In genomic region chr3:43759297-43759782, GRCh38 we compare ENCODE assay signal across 10 cellular contexts.
DNase-seq lines count a peak whose midpoint lies in the region; ATAC-seq and TF ChIP-seq lines count a peak whose summit lies in the region.
"Had no signal": no experiment of that assay in that cellular context is flagged by ENCODE, and none has a peak within 500 bp of the region (broad histone marks: within the 10 kb centered on the region; RNA-seq: fewer than 3 reads in every experiment).

No MANE protein-coding gene starts in this region.

- BruUV-seq in Panc1 (replicated peaks; lab: Mats Ljungman, UMichigan), result no TSS peak

- peak; percentile 73 for ATAC-seq in Panc1
- peak; percentile 56 for ATAC-seq in sciatic nerve
- ATAC-seq in GM18870 (IDR thresholded peaks at IDR 0.05; ENCODE audit: unreplicated experiment), result no peak

- CTCF ChIA-PET in Panc1 (lab: Charles Lee), result interaction anchor here (0.5 kb wide), 1 partner anchor 119 kb away, joined by 7 read pairs; no protein-coding TSS in a partner anchor

- no peaks in the 10 kb centered on the region for H3K9me3 ChIP-seq in Panc1 (ENCODE audit: control insufficient read depth, insufficient read depth, low read depth, low read length)
- H3K9me3 ChIP-seq: sigmoid colon had no signal

- no peak overlapping the region for H3K27ac ChIP-seq in Panc1 (ENCODE audit: low read length)

- peak; percentile 16; the same call in 1 of the 2 replicates for TF ChIP-seq CTCF in Panc1 (IDR thresholded peaks at IDR 0.05)
- TF ChIP-seq CTCF in fibroblast of the aortic adventitia (IDR thresholded peaks at IDR 0.05; ENCODE audit: insufficient read depth, low read length), result peak; percentile 37

- H3K4me1 ChIP-seq in Panc1 (ENCODE audit: control insufficient read depth, insufficient read depth, low read length), result no peaks in the 10 kb centered on the region

- H3K4me3 ChIP-seq in Panc1 (ENCODE audit: low read depth in 2 of 2, low read length in 2 of 2), result no peak overlapping the region
- H3K4me3 ChIP-seq in fibroblast of the aortic adventitia (ENCODE audit: low read depth, low read length), result no peak overlapping the region
- H3K4me3 ChIP-seq: sigmoid colon had no signal

- intact Hi-C loops in Panc1 (cut with micrococcal nuclease; ENCODE audit: unreplicated experiment) (no loop called here), sciatic nerve (cut with DNase I) (no loop called here)

- POLR2A ChIA-PET in Panc1 (lab: Charles Lee), result no interaction called here

- no peaks in the 10 kb centered on the region for H3K36me3 ChIP-seq in Panc1 (ENCODE audit: control insufficient read depth, insufficient read depth, low read length)
- H3K36me3 ChIP-seq: sigmoid colon had no signal

- no peaks in the 10 kb centered on the region for H3K27me3 ChIP-seq in Panc1 (ENCODE audit: control insufficient read depth, insufficient read depth, low read length)
- H3K27me3 ChIP-seq: sigmoid colon had no signal

- DNase-seq in NCI-H748 (lab: John Stamatoyannopoulos, UW; ENCODE audit: unreplicated experiment), result peak; percentile 3
- DNase-seq in NCI-H748 treated with DMSO at 0.1 percent for 48 hours (lab: John Stamatoyannopoulos, UW), result no peak
- no peak for DNase-seq in Panc1 (ENCODE audit: low read depth, low spot score)
- peak; percentile 69 for DNase-seq in fibroblast of the aortic adventitia (ENCODE audit: low read depth)
- peak; percentile 41 for DNase-seq in sciatic nerve (ENCODE audit: low spot score)
- no peak for DNase-seq in superior temporal gyrus (ENCODE audit: extremely low spot score)
- DNase-seq in amniotic stem cell (lab: John Stamatoyannopoulos, UW), result no peak
- DNase-seq: activated naive CD8-positive, alpha-beta T cell treated with anti-CD3 and anti-CD28 coated beads, Interleukin-2, amount 10 ng/mL, durations not matched to agents 7 days and 5 days; sigmoid colon had no signal

- in situ Hi-C loops in Panc1 (cut with HindIII; ENCODE audit: low pct_unique_long_range_greater_than_20kb, low sequenced_read_pairs), result no loop called here

Comparison
In these comparisons a context has a peak if more than half of its experiments do, and no peak if none do; other contexts are left out.
1. DNase-seq: peak in NCI-H748 (single experiment), fibroblast of the aortic adventitia (single experiment) and sciatic nerve (single experiment); none in NCI-H748 treated with DMSO at 0.1 percent for 48 hours (single experiment), Panc1 (single experiment), superior temporal gyrus (single experiment) and amniotic stem cell (single experiment).